In the genomic region with DNA sequence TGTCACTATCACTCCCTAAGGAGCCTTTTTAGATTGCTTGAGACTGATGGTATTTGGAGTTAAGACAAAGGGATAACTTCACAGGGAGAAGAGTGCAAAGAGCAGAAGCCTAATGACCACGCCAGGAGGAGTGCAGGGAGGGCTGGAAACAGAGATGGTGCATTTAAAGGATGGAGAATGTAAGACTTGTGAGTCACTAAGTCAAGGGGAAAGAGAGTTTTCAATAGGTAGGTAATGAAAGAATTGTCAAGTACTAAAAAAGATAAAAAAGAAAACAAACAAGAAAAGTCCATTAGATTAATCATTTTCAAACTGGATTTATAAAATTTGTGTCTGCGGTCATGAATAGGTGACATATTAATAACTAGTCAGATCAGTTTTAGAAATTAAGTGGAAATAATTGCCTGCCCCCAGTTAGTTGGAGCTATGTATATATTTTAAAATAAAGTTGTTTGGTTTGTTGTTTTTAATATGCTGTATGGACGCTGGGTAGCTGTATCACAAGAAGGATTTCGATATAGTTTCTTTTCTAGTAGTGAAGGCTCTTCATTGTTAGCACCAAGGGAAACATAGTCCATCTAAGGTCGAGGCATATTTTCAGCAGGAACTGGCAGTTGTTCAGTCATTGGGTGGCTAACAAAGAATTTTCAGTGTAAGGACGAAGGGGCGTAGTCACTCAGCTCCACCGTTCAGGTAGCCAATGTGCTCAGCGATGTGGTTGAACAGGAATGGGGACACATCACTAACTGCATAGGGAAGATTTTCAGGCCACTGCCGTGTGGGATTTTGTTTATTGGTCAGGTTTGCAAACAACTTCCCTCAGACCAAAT, we compare ENCODE assay signal across 1 cellular context.
TF ChIP-seq lines count a peak whose summit lies in the region.

No MANE protein-coding gene starts in this region.

TF ChIP-seq in WTC11, 78 proteins besides CTCF, POLR2A, EP300 and RAD21 (continued from another document):
- TF ChIP-seq TEAD4 (CRISPR knock-in tag; IDR thresholded peaks at IDR 0.05): no peak
- TF ChIP-seq OVOL2 (CRISPR knock-in tag; IDR thresholded peaks at IDR 0.05; ENCODE audit: borderline replicate concordance): no peak
- TF ChIP-seq, protein P1, sequence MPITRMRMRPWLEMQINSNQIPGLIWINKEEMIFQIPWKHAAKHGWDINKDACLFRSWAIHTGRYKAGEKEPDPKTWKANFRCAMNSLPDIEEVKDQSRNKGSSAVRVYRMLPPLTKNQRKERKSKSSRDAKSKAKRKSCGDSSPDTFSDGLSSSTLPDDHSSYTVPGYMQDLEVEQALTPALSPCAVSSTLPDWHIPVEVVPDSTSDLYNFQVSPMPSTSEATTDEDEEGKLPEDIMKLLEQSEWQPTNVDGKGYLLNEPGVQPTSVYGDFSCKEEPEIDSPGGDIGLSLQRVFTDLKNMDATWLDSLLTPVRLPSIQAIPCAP (CRISPR knock-in tag; IDR thresholded peaks at IDR 0.05): no peak
- TF ChIP-seq IRF2 (CRISPR knock-in tag; IDR thresholded peaks at IDR 0.05; ENCODE audit: borderline replicate concordance, low read depth): no peak
- no peak for TF ChIP-seq TCF7 (CRISPR knock-in tag; IDR thresholded peaks at IDR 0.05; ENCODE audit: low read depth)
- TF ChIP-seq ZNF121 (CRISPR knock-in tag; IDR thresholded peaks at IDR 0.05): no peak
- TF ChIP-seq CREM (CRISPR knock-in tag; IDR thresholded peaks at IDR 0.05): no peak
- TF ChIP-seq, protein P2, sequence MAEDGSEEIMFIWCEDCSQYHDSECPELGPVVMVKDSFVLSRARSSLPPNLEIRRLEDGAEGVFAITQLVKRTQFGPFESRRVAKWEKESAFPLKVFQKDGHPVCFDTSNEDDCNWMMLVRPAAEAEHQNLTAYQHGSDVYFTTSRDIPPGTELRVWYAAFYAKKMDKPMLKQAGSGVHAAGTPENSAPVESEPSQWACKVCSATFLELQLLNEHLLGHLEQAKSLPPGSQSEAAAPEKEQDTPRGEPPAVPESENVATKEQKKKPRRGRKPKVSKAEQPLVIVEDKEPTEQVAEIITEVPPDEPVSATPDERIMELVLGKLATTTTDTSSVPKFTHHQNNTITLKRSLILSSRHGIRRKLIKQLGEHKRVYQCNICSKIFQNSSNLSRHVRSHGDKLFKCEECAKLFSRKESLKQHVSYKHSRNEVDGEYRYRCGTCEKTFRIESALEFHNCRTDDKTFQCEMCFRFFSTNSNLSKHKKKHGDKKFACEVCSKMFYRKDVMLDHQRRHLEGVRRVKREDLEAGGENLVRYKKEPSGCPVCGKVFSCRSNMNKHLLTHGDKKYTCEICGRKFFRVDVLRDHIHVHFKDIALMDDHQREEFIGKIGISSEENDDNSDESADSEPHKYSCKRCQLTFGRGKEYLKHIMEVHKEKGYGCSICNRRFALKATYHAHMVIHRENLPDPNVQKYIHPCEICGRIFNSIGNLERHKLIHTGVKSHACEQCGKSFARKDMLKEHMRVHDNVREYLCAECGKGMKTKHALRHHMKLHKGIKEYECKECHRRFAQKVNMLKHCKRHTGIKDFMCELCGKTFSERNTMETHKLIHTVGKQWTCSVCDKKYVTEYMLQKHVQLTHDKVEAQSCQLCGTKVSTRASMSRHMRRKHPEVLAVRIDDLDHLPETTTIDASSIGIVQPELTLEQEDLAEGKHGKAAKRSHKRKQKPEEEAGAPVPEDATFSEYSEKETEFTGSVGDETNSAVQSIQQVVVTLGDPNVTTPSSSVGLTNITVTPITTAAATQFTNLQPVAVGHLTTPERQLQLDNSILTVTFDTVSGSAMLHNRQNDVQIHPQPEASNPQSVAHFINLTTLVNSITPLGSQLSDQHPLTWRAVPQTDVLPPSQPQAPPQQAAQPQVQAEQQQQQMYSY (CRISPR knock-in tag; IDR thresholded peaks at IDR 0.05): no peak
- TF ChIP-seq, protein P3, sequence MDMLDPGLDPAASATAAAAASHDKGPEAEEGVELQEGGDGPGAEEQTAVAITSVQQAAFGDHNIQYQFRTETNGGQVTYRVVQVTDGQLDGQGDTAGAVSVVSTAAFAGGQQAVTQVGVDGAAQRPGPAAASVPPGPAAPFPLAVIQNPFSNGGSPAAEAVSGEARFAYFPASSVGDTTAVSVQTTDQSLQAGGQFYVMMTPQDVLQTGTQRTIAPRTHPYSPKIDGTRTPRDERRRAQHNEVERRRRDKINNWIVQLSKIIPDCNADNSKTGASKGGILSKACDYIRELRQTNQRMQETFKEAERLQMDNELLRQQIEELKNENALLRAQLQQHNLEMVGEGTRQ (CRISPR knock-in tag; IDR thresholded peaks at IDR 0.05): no peak
- TF ChIP-seq, protein P4, sequence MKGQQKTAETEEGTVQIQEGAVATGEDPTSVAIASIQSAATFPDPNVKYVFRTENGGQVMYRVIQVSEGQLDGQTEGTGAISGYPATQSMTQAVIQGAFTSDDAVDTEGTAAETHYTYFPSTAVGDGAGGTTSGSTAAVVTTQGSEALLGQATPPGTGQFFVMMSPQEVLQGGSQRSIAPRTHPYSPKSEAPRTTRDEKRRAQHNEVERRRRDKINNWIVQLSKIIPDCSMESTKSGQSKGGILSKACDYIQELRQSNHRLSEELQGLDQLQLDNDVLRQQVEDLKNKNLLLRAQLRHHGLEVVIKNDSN (CRISPR knock-in tag; IDR thresholded peaks at IDR 0.05): no peak
- TF ChIP-seq ZNF416 (CRISPR knock-in tag; IDR thresholded peaks at IDR 0.05): no peak
- no peak for TF ChIP-seq JAZF1 (CRISPR knock-in tag; IDR thresholded peaks at IDR 0.05)
